ENCODE assay signal across 8 cellular contexts in the genomic region with DNA sequence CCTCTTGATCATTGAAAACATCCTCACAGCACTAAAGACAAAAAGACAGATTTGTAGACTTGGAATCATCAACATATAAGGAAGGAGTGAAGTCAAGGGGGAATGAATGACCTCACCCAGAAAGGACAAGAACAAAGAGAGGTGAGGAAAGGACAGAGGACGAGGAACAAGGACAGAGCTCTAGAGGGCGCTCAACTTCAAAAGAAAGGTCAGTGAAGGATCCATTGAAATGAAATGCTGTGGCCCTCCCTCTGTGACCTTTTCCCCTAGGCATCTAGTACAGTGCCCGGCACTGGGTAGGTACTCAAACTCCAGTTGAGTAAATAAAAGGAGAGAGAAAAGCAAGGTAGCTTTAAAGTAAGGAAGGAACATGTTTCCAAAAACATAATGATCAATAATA. TPM values are rescaled to one million over a fixed set of nuclear protein-coding genes. Genes with fewer than 3 reads are reported as not detected.
DNase-seq lines count a peak whose midpoint lies in the region; TF ChIP-seq lines count a peak whose summit lies in the region.

No MANE protein-coding gene starts in this region.

- no peaks in the 10 kb centered on the region for H3K9me3 ChIP-seq in adipocyte (ENCODE audit: control insufficient read depth, low read length)
- no peaks in the 10 kb centered on the region for H3K9me3 ChIP-seq in neutrophil

- H3K27ac ChIP-seq in neutrophil (peak overlapping the region; percentile 92), substantia nigra (ENCODE audit: low read depth, low read length, poor library complexity, severe bottlenecking) (no peak overlapping the region)

- peak; percentile 59 for TF ChIP-seq CTCF in neutrophil (IDR thresholded peaks at IDR 0.05)

- DNase-seq in activated CD4-positive, alpha-beta T cell treated with anti-CD3 and anti-CD28 coated beads, Interleukin-2, amount 50 U/mL, for 48 hours: peak; percentile 8 to 33
- no peak for DNase-seq in activated CD4-positive, alpha-beta T cell treated with anti-CD3 and anti-CD28 coated beads, Interleukin-2, amount 50 U/mL, for 1 hour
- DNase-seq in M059J (ENCODE audit: low read depth) (peak; percentile 69), adipocyte (ENCODE audit: low read depth) (peak; percentile 16), NCI-H2029 treated with DMSO at 0.1 percent for 48 hours (lab: John Stamatoyannopoulos, UW) (no peak), substantia nigra (lab: John Stamatoyannopoulos, UW) (no peak)
- DNase-seq in effector CD4-positive, alpha-beta T cell: no peak

- no peaks in the 10 kb centered on the region for H3K36me3 ChIP-seq in adipocyte (ENCODE audit: control insufficient read depth, insufficient read depth, low read length, severe bottlenecking)
- no peaks in the 10 kb centered on the region for H3K36me3 ChIP-seq in neutrophil

- H3K4me3 ChIP-seq in adipocyte (ENCODE audit: low read length) (no peak overlapping the region), neutrophil (ENCODE audit: low read depth in 1 of 2, low read length in 1 of 2) (no peak overlapping the region)

- H3K4me1 ChIP-seq in adipocyte (ENCODE audit: control insufficient read depth, insufficient read depth, low read length): no peaks in the 10 kb centered on the region
- H3K4me1 ChIP-seq in neutrophil (ENCODE audit: control insufficient read depth in 1 of 2, insufficient read depth in 1 of 2, low read depth in 1 of 2, low read length in 1 of 2): peaks cover 99 to 100% of the 10 kb centered on the region in 2 experiments

- H3K9ac ChIP-seq in adipocyte (ENCODE audit: low read length): no peak overlapping the region

- no peaks in the 10 kb centered on the region for H3K27me3 ChIP-seq in adipocyte (replicated peaks; ENCODE audit: control insufficient read depth, insufficient read depth, low read length)
- H3K27me3 ChIP-seq in neutrophil: no peaks in the 10 kb centered on the region

RNA-seq across cellular contexts. Expression of a gene that starts 2.6 kb away (rescaled TPM):
- 0.89 and 2.1 TPM in 2 replicates for total RNA-seq in M059J (2014; rRNA removed; shearing (Covaris generic))

Comparison
In these comparisons a context has a peak if more than half of its experiments do, and no peak if none do; other contexts are left out.
1. DNase-seq: peak in activated CD4-positive, alpha-beta T cell treated with anti-CD3 and anti-CD28 coated beads, Interleukin-2, amount 50 U/mL, for 48 hours (2 of 2), M059J (single experiment) and adipocyte (single experiment); none in activated CD4-positive, alpha-beta T cell treated with anti-CD3 and anti-CD28 coated beads, Interleukin-2, amount 50 U/mL, for 1 hour (single experiment), NCI-H2029 treated with DMSO at 0.1 percent for 48 hours (single experiment), substantia nigra (0 of 49) and effector CD4-positive, alpha-beta T cell (single experiment).